ENCODE assay signal across 7 cellular contexts in the genomic region with DNA sequence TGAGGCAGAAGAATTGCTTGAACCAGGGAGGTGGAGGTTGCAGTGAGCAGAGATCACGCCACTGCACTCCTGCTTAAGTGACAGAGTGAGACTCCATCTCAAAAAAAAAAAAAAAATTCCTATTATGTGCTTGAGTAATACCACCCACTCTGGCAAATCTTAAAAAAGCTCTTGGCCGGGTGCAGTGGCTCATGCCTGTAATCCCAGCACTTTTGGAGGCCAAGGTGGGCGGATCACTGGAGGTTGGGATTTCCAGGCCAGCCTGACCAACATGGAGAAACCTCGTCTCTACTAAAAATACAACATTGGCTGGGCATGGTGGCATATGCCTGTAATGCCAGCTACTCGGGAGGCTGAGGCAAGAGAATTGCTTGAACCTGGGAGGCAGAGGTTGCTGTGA. TPM values are rescaled to one million over a fixed set of nuclear protein-coding genes. Genes with fewer than 3 reads are reported as not detected.
"Had no signal": no experiment of that assay in that cellular context is flagged by ENCODE, and none has a peak within 500 bp of the region (broad histone marks: within the 10 kb centered on the region; RNA-seq: fewer than 3 reads in every experiment).

No MANE protein-coding gene starts in this region.

RNA-seq across cellular contexts. Expression of gene CELA3A, which starts 33.4 kb away (rescaled TPM):
- total RNA-seq: GM23248, GM23338, H1, H4, H7, H9, HFFc6 had no signal
- polyA plus RNA-seq: GM23248, GM23338, H1 had no signal

RNA-seq across cellular contexts. Expression of gene CELA3B, which starts 58.0 kb away (rescaled TPM):
- total RNA-seq: GM23248, GM23338, H1, H4, H7, H9, HFFc6 had no signal
- polyA plus RNA-seq: GM23248, GM23338, H1 had no signal
